In genomic region chr10:96482815-96483588, GRCh38 we compare ENCODE assay signal across 1 cellular context.
A peak's percentile ranks its signal among the peaks of the same experiment; 100 is the strongest.
TF ChIP-seq lines count a peak whose summit lies in the region.

No MANE protein-coding gene starts in this region.

TF ChIP-seq in K562, 482 proteins besides CTCF, POLR2A, EP300 and RAD21 (continued from another document and continues in another):
- TF ChIP-seq CREB3L1 (IDR thresholded peaks at IDR 0.05; ENCODE audit: borderline replicate concordance, low read depth) = no peak
- no peak for TF ChIP-seq MLX (CRISPR knock-in tag; conservative IDR thresholded peaks at IDR 0.05)
- no peak for TF ChIP-seq LCOR (CRISPR knock-in tag; IDR thresholded peaks at IDR 0.05)
- 0 out of 2 replicates have a peak, but pooled peaks have one; percentile 40 for TF ChIP-seq ARID3A (IDR thresholded peaks at IDR 0.05; ENCODE audit: borderline replicate concordance, low read depth, low read length)
- TF ChIP-seq SMARCA4 (IDR thresholded peaks at IDR 0.05) = peak; percentile 54; the same call in 1 of the 2 replicates
- no peak for TF ChIP-seq BCL6 (CRISPR knock-in tag; IDR thresholded peaks at IDR 0.05)
- no peak for TF ChIP-seq HMG20A (CRISPR knock-in tag; conservative IDR thresholded peaks at IDR 0.05)
- TF ChIP-seq ZNF766 (CRISPR knock-in tag; conservative IDR thresholded peaks at IDR 0.05) = no peak
- TF ChIP-seq MTA2 (IDR thresholded peaks at IDR 0.05; ENCODE audit: low read depth) = peak; percentile 58
- TF ChIP-seq STAT6 (CRISPR knock-in tag; IDR thresholded peaks at IDR 0.05) = no peak
- TF ChIP-seq MAFK (IDR thresholded peaks at IDR 0.05; ENCODE audit: low read length) = no peak
- no peak for TF ChIP-seq GATAD2B (IDR thresholded peaks at IDR 0.05; ENCODE audit: borderline replicate concordance)
- TF ChIP-seq HOXB6 (CRISPR knock-in tag; IDR thresholded peaks at IDR 0.05; ENCODE audit: borderline replicate concordance) = no peak
- TF ChIP-seq RFX5 (IDR thresholded peaks at IDR 0.05; ENCODE audit: low read depth, low read length) = no peak
- no peak for TF ChIP-seq SLC30A9 (CRISPR knock-in tag; IDR thresholded peaks at IDR 0.05)
- TF ChIP-seq ZNF717 (CRISPR knock-in tag; IDR thresholded peaks at IDR 0.05) = no peak
- no peak for TF ChIP-seq PBX2 (CRISPR knock-in tag; IDR thresholded peaks at IDR 0.05; ENCODE audit: low read depth)
- TF ChIP-seq PBX2 (tag; conservative IDR thresholded peaks at IDR 0.05; ENCODE audit: low read depth) = peak; percentile 81
- TF ChIP-seq TAL1 (IDR thresholded peaks at IDR 0.05) = peak; percentile 80
- TF ChIP-seq ZBTB9 (CRISPR knock-in tag; IDR thresholded peaks at IDR 0.05) = no peak
- peak; percentile 56 for TF ChIP-seq ZNF316 (IDR thresholded peaks at IDR 0.05)
- no peak for TF ChIP-seq MTA1 (IDR thresholded peaks at IDR 0.05; ENCODE audit: borderline replicate concordance)
- no peak for TF ChIP-seq ZNF592 (IDR thresholded peaks at IDR 0.05)
- no peak for TF ChIP-seq SNIP1 (IDR thresholded peaks at IDR 0.05; ENCODE audit: low read depth)
- no peak for TF ChIP-seq SRSF3 (IDR thresholded peaks at IDR 0.05; ENCODE audit: insufficient read depth, low read length)
- TF ChIP-seq ARID1B (IDR thresholded peaks at IDR 0.05) = peak; percentile 82
- TF ChIP-seq ZBTB2 (IDR thresholded peaks at IDR 0.05) = no peak
- TF ChIP-seq FIP1L1 (IDR thresholded peaks at IDR 0.05; ENCODE audit: low read depth, low read length, poor library complexity, severe bottlenecking) = no peak
- TF ChIP-seq FOSL1 (tag; conservative IDR thresholded peaks at IDR 0.05) = peak; percentile 63
- TF ChIP-seq CHAMP1 (IDR thresholded peaks at IDR 0.05) = no peak
- TF ChIP-seq SETDB1 (IDR thresholded peaks at IDR 0.05; ENCODE audit: low read length) = no peak
- TF ChIP-seq ZKSCAN1 (IDR thresholded peaks at IDR 0.05; ENCODE audit: low read depth, low read length) = no peak
- TF ChIP-seq ZSCAN29 (IDR thresholded peaks at IDR 0.05) = no peak
- no peak for TF ChIP-seq ZNF197 (CRISPR knock-in tag; IDR thresholded peaks at IDR 0.05; ENCODE audit: low read depth)
- 0 out of 2 replicates have a peak, but pooled peaks have one; percentile 19 for TF ChIP-seq MAFF (IDR thresholded peaks at IDR 0.05; ENCODE audit: low read length)
- TF ChIP-seq ZNF584 (CRISPR knock-in tag; IDR thresholded peaks at IDR 0.05; ENCODE audit: low read depth) = peak; percentile 99
- TF ChIP-seq NCOR1 (IDR thresholded peaks at IDR 0.05) = peak; percentile 46
- no peak for TF ChIP-seq NBN (IDR thresholded peaks at IDR 0.05; ENCODE audit: low read depth)
- peak; percentile 79 for TF ChIP-seq CBFA2T3 (IDR thresholded peaks at IDR 0.05)
- no peak for TF ChIP-seq FOXM1 (IDR thresholded peaks at IDR 0.05; ENCODE audit: low read depth)
- TF ChIP-seq FOXM1 (CRISPR knock-in tag; IDR thresholded peaks at IDR 0.05; ENCODE audit: low read depth) = no peak
- TF ChIP-seq CREM (IDR thresholded peaks at IDR 0.05; ENCODE audit: low read depth) = no peak
- no peak for TF ChIP-seq TBP (optimal IDR thresholded peaks at IDR 0.05; ENCODE audit: low read depth, low read length)
- no peak for TF ChIP-seq ZNF512 (tag; IDR thresholded peaks at IDR 0.05)
